In the genomic region with DNA sequence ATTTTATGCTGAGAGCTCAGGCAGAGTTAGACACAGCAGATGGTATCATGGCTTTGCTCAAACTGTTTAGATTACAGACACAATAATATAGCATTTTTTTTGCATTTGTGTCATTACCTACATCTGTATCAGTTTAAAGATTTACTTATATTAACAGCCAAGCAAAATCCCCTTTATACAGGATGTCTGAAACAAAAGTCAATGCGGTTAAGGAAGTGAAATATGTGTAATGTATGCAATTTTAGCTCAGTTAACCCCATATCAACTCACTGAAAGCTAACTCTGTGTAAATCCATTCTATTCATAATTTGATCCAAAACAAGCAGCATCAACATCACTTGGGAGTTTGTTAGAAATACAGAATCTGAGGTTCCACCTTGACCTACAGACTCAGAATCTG, we compare ENCODE assay signal across 18 cellular contexts.
A peak's percentile ranks its signal among the peaks of the same experiment; 100 is the strongest.
DNase-seq lines count a peak whose midpoint lies in the region; ATAC-seq and TF ChIP-seq lines count a peak whose summit lies in the region.
"Had no signal": no experiment of that assay in that cellular context is flagged by ENCODE, and none has a peak within 500 bp of the region (broad histone marks: within the 10 kb centered on the region; RNA-seq: fewer than 3 reads in every experiment).

No MANE protein-coding gene starts in this region.

- no peaks in the 10 kb centered on the region for H3K27me3 Mint-ChIP-seq in CD14-positive monocyte (ENCODE audit: low read depth in 3 of 3)
- no peaks in the 10 kb centered on the region for H3K27me3 Mint-ChIP-seq in activated naive CD8-positive, alpha-beta T cell treated with anti-CD3 and anti-CD28 coated beads, Interleukin-2, amount 50 U/mL, for 24 hours
- H3K27me3 Mint-ChIP-seq: activated naive CD8-positive, alpha-beta T cell treated with anti-CD3 and anti-CD28 coated beads, Interleukin-2, amount 10 ng/mL, durations not matched to agents 7 days and 5 days had no signal

- DNase-seq in middle frontal gyrus (ENCODE audit: extremely low spot score, low spot score), result peak; percentile 7
- no peak for DNase-seq in KG1 (lab: John Stamatoyannopoulos, UW)
- DNase-seq in germinal center (ENCODE audit: low spot score), result no peak
- DNase-seq in CD14-positive monocyte (ENCODE audit: low spot score), result no peak
- no peak for DNase-seq in activated naive CD8-positive, alpha-beta T cell treated with anti-CD3 and anti-CD28 coated beads, Interleukin-2, amount 50 U/mL, for 24 hours
- DNase-seq: activated CD8-positive, alpha-beta memory T cell treated with anti-CD3 and anti-CD28 coated beads, Interleukin-2, amount 50 U/mL, for 4 hours; activated naive CD8-positive, alpha-beta T cell treated with anti-CD3 and anti-CD28 coated beads, Interleukin-2, amount 10 ng/mL, durations not matched to agents 7 days and 5 days; central memory CD4-positive, alpha-beta T cell; MG63; midbrain; NCI-H345; pancreas; small intestine had no signal

- ATAC-seq in GM18909 (IDR thresholded peaks at IDR 0.05; ENCODE audit: poor library complexity, unreplicated experiment) (peak; percentile 95), HG02588 (IDR thresholded peaks at IDR 0.05; ENCODE audit: unreplicated experiment) (peak; percentile 87), HG03342 (IDR thresholded peaks at IDR 0.05; ENCODE audit: unreplicated experiment) (peak; percentile 72)
- no peak for ATAC-seq in activated naive CD8-positive, alpha-beta T cell treated with anti-CD3 and anti-CD28 coated beads, Interleukin-2, amount 50 U/mL, for 24 hours
- ATAC-seq: gastroesophageal sphincter, pancreas, SK-N-SH treated with all-trans-retinoic acid at 6 μM for 48 hours had no signal

- H3K36me3 Mint-ChIP-seq in CD14-positive monocyte, result no peaks in the 10 kb centered on the region
- H3K36me3 Mint-ChIP-seq in activated naive CD8-positive, alpha-beta T cell treated with anti-CD3 and anti-CD28 coated beads, Interleukin-2, amount 50 U/mL, for 24 hours (ENCODE audit: low read depth), result no peaks in the 10 kb centered on the region
- H3K36me3 Mint-ChIP-seq: activated naive CD8-positive, alpha-beta T cell treated with anti-CD3 and anti-CD28 coated beads, Interleukin-2, amount 10 ng/mL, durations not matched to agents 7 days and 5 days had no signal

- intact Hi-C loops in CD14-positive monocyte (cut with micrococcal nuclease), result no loop called here

- H3K9me3 Mint-ChIP-seq in CD14-positive monocyte, result no peaks in the 10 kb centered on the region
- no peaks in the 10 kb centered on the region for H3K9me3 Mint-ChIP-seq in activated naive CD8-positive, alpha-beta T cell treated with anti-CD3 and anti-CD28 coated beads, Interleukin-2, amount 50 U/mL, for 24 hours

- H3K27ac Mint-ChIP-seq in CD14-positive monocyte, result no peak overlapping the region
- H3K27ac Mint-ChIP-seq in activated naive CD8-positive, alpha-beta T cell treated with anti-CD3 and anti-CD28 coated beads, Interleukin-2, amount 50 U/mL, for 24 hours, result no peak overlapping the region
- H3K27ac Mint-ChIP-seq: activated naive CD8-positive, alpha-beta T cell treated with anti-CD3 and anti-CD28 coated beads, Interleukin-2, amount 10 ng/mL, durations not matched to agents 7 days and 5 days had no signal

- no peaks in the 10 kb centered on the region for H3K4me1 Mint-ChIP-seq in CD14-positive monocyte
- no peaks in the 10 kb centered on the region for H3K4me1 Mint-ChIP-seq in activated naive CD8-positive, alpha-beta T cell treated with anti-CD3 and anti-CD28 coated beads, Interleukin-2, amount 50 U/mL, for 24 hours
- H3K4me1 Mint-ChIP-seq: activated naive CD8-positive, alpha-beta T cell treated with anti-CD3 and anti-CD28 coated beads, Interleukin-2, amount 10 ng/mL, durations not matched to agents 7 days and 5 days had no signal

- no peak overlapping the region for H3K4me3 Mint-ChIP-seq in CD14-positive monocyte
- no peak overlapping the region for H3K4me3 Mint-ChIP-seq in activated naive CD8-positive, alpha-beta T cell treated with anti-CD3 and anti-CD28 coated beads, Interleukin-2, amount 50 U/mL, for 24 hours
- H3K4me3 Mint-ChIP-seq: activated naive CD8-positive, alpha-beta T cell treated with anti-CD3 and anti-CD28 coated beads, Interleukin-2, amount 10 ng/mL, durations not matched to agents 7 days and 5 days had no signal

- no peak for TF ChIP-seq CTCF in CD14-positive monocyte (IDR thresholded peaks at IDR 0.05)
